Comparison of ENCODE assay signal across 8 cellular contexts in genomic region chr11:118610220-118610772, GRCh38. TPM values are rescaled to one million over a fixed set of nuclear protein-coding genes. Genes with fewer than 3 reads are reported as not detected.
DNase-seq lines count a peak whose midpoint lies in the region; ATAC-seq and TF ChIP-seq lines count a peak whose summit lies in the region.

No MANE protein-coding gene starts in this region.

- DNase-seq in activated CD8-positive, alpha-beta T cell treated with anti-CD3 and anti-CD28 coated beads, Interleukin-2, amount 10 ng/mL, durations not matched to agents 7 days and 5 days = no peak
- peak; percentile 35 to 42 for DNase-seq in heart right ventricle
- peak; percentile 70 for DNase-seq in sigmoid colon
- DNase-seq in NCI-H345 (lab: John Stamatoyannopoulos, UW) = no peak
- DNase-seq in KG1 (lab: John Stamatoyannopoulos, UW) = no peak
- DNase-seq in NAMALWA (ENCODE audit: low spot score) = no peak
- DNase-seq in CD1c-positive myeloid dendritic cell (ENCODE audit: extremely low spot score) = no peak

- H3K4me1 Mint-ChIP-seq in activated CD8-positive, alpha-beta T cell treated with anti-CD3 and anti-CD28 coated beads, Interleukin-2, amount 10 ng/mL, durations not matched to agents 7 days and 5 days (ENCODE audit: low read depth) = peaks cover 26% of the 10 kb centered on the region

- no peak for TF ChIP-seq CTCF in heart right ventricle (IDR thresholded peaks at IDR 0.05)
- TF ChIP-seq CTCF in sigmoid colon (IDR thresholded peaks at IDR 0.05) = no peak

- H3K9me3 ChIP-seq in heart right ventricle (no peaks in the 10 kb centered on the region), sigmoid colon (no peaks in the 10 kb centered on the region)

- intact Hi-C loops in heart right ventricle (cut with DNase I) = loop anchor here in 1 of 10 donors (5.0 kb wide), 1 partner anchor 47 kb away; no protein-coding TSS in a partner anchor
- intact Hi-C loops in sigmoid colon (cut with DNase I) = loop anchor here (2.0 kb wide), 1 partner anchor 49 kb away; no protein-coding TSS in a partner anchor

- no peak overlapping the region for H3K27ac Mint-ChIP-seq in activated CD8-positive, alpha-beta T cell treated with anti-CD3 and anti-CD28 coated beads, Interleukin-2, amount 10 ng/mL, durations not matched to agents 7 days and 5 days

- peak overlapping the region; percentile 47 for H3K4me3 Mint-ChIP-seq in activated CD8-positive, alpha-beta T cell treated with anti-CD3 and anti-CD28 coated beads, Interleukin-2, amount 10 ng/mL, durations not matched to agents 7 days and 5 days

- TF ChIP-seq POLR2A in sigmoid colon (IDR thresholded peaks at IDR 0.05) = no peak

- H3K4me1 ChIP-seq in heart right ventricle (peaks cover 3 to 80% (median 33%) of the 10 kb centered on the region in 9 donors), sigmoid colon (peaks cover 0 to 61% (median 44%) of the 10 kb centered on the region in 4 donors)

- H3K36me3 ChIP-seq in heart right ventricle (peaks cover 0 to 26% (median 16%) of the 10 kb centered on the region in 9 donors), sigmoid colon (peaks cover 0 to 21% (median 14%) of the 10 kb centered on the region in 4 donors)

- peak overlapping the region; percentile 60 to 97 (median 74) for H3K4me3 ChIP-seq in heart right ventricle
- H3K4me3 ChIP-seq in sigmoid colon = peak overlapping the region; percentile 34 to 80 (median 73)

- peak overlapping the region; percentile 91 to 99 (median 94) for H3K27ac ChIP-seq in heart right ventricle
- H3K27ac ChIP-seq in sigmoid colon = peak overlapping the region; percentile 90 to 97 (median 93)

- no peak for TF ChIP-seq EP300 in sigmoid colon (IDR thresholded peaks at IDR 0.05)

- CTCF ChIA-PET in activated CD8-positive, alpha-beta T cell treated with anti-CD3 and anti-CD28 coated beads, Interleukin-2, amount 10 ng/mL, durations not matched to agents 7 days and 5 days (lab: Charles Lee) = interaction anchor here (0.7 to 12.2 kb wide), 5 partner anchors 15 to 158 kb away, joined by 3 to 168 read pairs (median 3); no protein-coding TSS in a partner anchor

- H3K27me3 ChIP-seq in heart right ventricle (peaks cover 0 to 56% (median 0%) of the 10 kb centered on the region in 7 donors), sigmoid colon (no peaks in the 10 kb centered on the region)

- peak; percentile 7 for ATAC-seq in GM18909 (IDR thresholded peaks at IDR 0.05; ENCODE audit: poor library complexity, unreplicated experiment)
- ATAC-seq in activated CD8-positive, alpha-beta T cell treated with anti-CD3 and anti-CD28 coated beads, Interleukin-2, amount 10 ng/mL, durations not matched to agents 7 days and 5 days = no peak
- peak in 1 of 8 donors; percentile 3 for ATAC-seq in heart right ventricle

- H3K27me3 Mint-ChIP-seq in activated CD8-positive, alpha-beta T cell treated with anti-CD3 and anti-CD28 coated beads, Interleukin-2, amount 10 ng/mL, durations not matched to agents 7 days and 5 days (ENCODE audit: low read depth) = peaks cover 23% of the 10 kb centered on the region

- POLR2A ChIA-PET in activated CD8-positive, alpha-beta T cell treated with anti-CD3 and anti-CD28 coated beads, Interleukin-2, amount 10 ng/mL, durations not matched to agents 7 days and 5 days (lab: Charles Lee) = interaction anchor here (1.0 to 1.5 kb wide), 2 partner anchors 38 to 387 kb away, joined by 3 to 5 read pairs; partner anchors contain the start of genes ARCN1 and CENATAC

- H3K36me3 Mint-ChIP-seq in activated CD8-positive, alpha-beta T cell treated with anti-CD3 and anti-CD28 coated beads, Interleukin-2, amount 10 ng/mL, durations not matched to agents 7 days and 5 days (ENCODE audit: low read depth) = no peaks in the 10 kb centered on the region

- no peaks in the 10 kb centered on the region for H3K9me3 Mint-ChIP-seq in activated CD8-positive, alpha-beta T cell treated with anti-CD3 and anti-CD28 coated beads, Interleukin-2, amount 10 ng/mL, durations not matched to agents 7 days and 5 days (ENCODE audit: insufficient read depth)

- 23 to 29% methylated on average over 41 to 42 of the region's 42 CpGs for WGBS in heart right ventricle, 2 donors
- WGBS in sigmoid colon, 2 donors = 7 to 8% methylated on average over 42 of the region's 42 CpGs

RNA-seq across cellular contexts. Expression of gene PHLDB1, which starts 2.9 kb away (rescaled TPM):
- under 1 TPM; 0.63 to 0.76 TPM for total RNA-seq in activated CD8-positive, alpha-beta T cell treated with anti-CD3 and anti-CD28 coated beads, Interleukin-2, amount 10 ng/mL, durations not matched to agents 7 days and 5 days
- total RNA-seq in heart right ventricle = 100 to 1,000 TPM in 9 of 10 donors, 10 to 100 TPM in 1; 81.9 to 125 (median 114) TPM
- 100 to 1,000 TPM in 1 of 2 donors, 10 to 100 TPM in 1; 74.9 to 259 TPM for polyA plus RNA-seq in heart right ventricle
- total RNA-seq in sigmoid colon = 100 to 1,000 TPM in 2 of 4 donors, 10 to 100 TPM in 2; 51.8 to 126 (median 94.6) TPM
- 10 to 100 TPM; 33.6 to 44.4 (median 34.9) TPM for polyA plus RNA-seq in sigmoid colon

RNA-seq across cellular contexts. Expression of gene ARCN1, which starts 38.1 kb away (rescaled TPM):
- 100 to 1,000 TPM; 106 to 109 TPM for total RNA-seq in activated CD8-positive, alpha-beta T cell treated with anti-CD3 and anti-CD28 coated beads, Interleukin-2, amount 10 ng/mL, durations not matched to agents 7 days and 5 days
- total RNA-seq in heart right ventricle (100 to 1,000 TPM in 4 of 10 donors, 10 to 100 TPM in 6; 84.8 to 122 (median 98.3) TPM), sigmoid colon (10 to 100 TPM; 74.9 to 88.3 (median 82.4) TPM)
- polyA plus RNA-seq in heart right ventricle (10 to 100 TPM; 48.8 to 88.1 TPM), sigmoid colon (100 to 1,000 TPM in 1 of 3 donors, 10 to 100 TPM in 2; 83.2 to 105 (median 88.9) TPM)

RNA-seq across cellular contexts. Expression of gene IFT46, which starts 44.6 kb away (rescaled TPM):
- 10 to 100 TPM; 12.0 to 12.3 TPM for total RNA-seq in activated CD8-positive, alpha-beta T cell treated with anti-CD3 and anti-CD28 coated beads, Interleukin-2, amount 10 ng/mL, durations not matched to agents 7 days and 5 days
- total RNA-seq in heart right ventricle = 10 to 100 TPM; 14.0 to 23.4 (median 20.5) TPM
- 10 to 100 TPM; 22.2 to 23.0 TPM for polyA plus RNA-seq in heart right ventricle
- total RNA-seq in sigmoid colon = 10 to 100 TPM; 23.8 to 65.8 (median 49.9) TPM
- 10 to 100 TPM in 1 of 3 donors, 1 to 10 TPM in 2; 8.1 to 12.6 (median 9.3) TPM for polyA plus RNA-seq in sigmoid colon

Comparison
In these comparisons a context has a peak if more than half of its experiments do, and no peak if none do; other contexts are left out.
1. DNase-seq: peak in heart right ventricle (2 of 2) and sigmoid colon (single experiment); none in activated CD8-positive, alpha-beta T cell treated with anti-CD3 and anti-CD28 coated beads, Interleukin-2, amount 10 ng/mL, durations not matched to agents 7 days and 5 days (single experiment), NCI-H345 (single experiment), KG1 (single experiment), NAMALWA (single experiment) and CD1c-positive myeloid dendritic cell (single experiment).
2. RNA of gene PHLDB1, which starts 2.9 kb away (total RNA-seq): 81.9 to 125 TPM in heart right ventricle and 51.8 to 126 TPM in sigmoid colon; 0.63 to 0.76 TPM in activated CD8-positive, alpha-beta T cell treated with anti-CD3 and anti-CD28 coated beads, Interleukin-2, amount 10 ng/mL, durations not matched to agents 7 days and 5 days; every median in the first group is over 10 times any median in the second.